In genomic region chr4:2484993-2485392, GRCh38 we compare ENCODE assay signal across 8 cellular contexts. TPM values are rescaled to one million over a fixed set of nuclear protein-coding genes. Genes with fewer than 3 reads are reported as not detected.
DNase-seq lines count a peak whose midpoint lies in the region; ATAC-seq and TF ChIP-seq lines count a peak whose summit lies in the region.

No MANE protein-coding gene starts in this region.

- peaks cover 73% of the 10 kb centered on the region for H4K20me1 ChIP-seq in PC-3 (ENCODE audit: low read length)

- no peaks in the 10 kb centered on the region for H3F3A ChIP-seq in PC-3 (ENCODE audit: low read length, unreplicated experiment)

- peak overlapping the region; percentile 72 for H3K4me3 Mint-ChIP-seq in activated CD4-positive, alpha-beta T cell treated with anti-CD3 and anti-CD28 coated beads, Interleukin-2, amount 10 ng/mL, durations not matched to agents 24 days and 14 days
- peak overlapping the region; percentile 74 to 78 for H3K4me3 Mint-ChIP-seq in effector memory CD8-positive, alpha-beta T cell

- BruUV-seq in PC-3 (replicated peaks; lab: Mats Ljungman, UMichigan): no TSS peak

- H3K27ac ChIP-seq in neutrophil (peak overlapping the region; percentile 86), temporal lobe (ENCODE audit: low read depth, low read length) (peak overlapping the region; percentile 27), PC-3 (ENCODE audit: low read length) (no peak overlapping the region)

- H3K4me3 ChIP-seq in neutrophil (ENCODE audit: low read depth in 1 of 2, low read length in 1 of 2): peak overlapping the region; percentile 41 to 48
- H3K4me3 ChIP-seq in PC-3 (ENCODE audit: low read length): no peak overlapping the region

- POLR2A ChIA-PET in PC-3 (lab: Charles Lee; ENCODE audit: unreplicated experiment): no interaction called here

- H3K79me2 ChIP-seq in PC-3 (ENCODE audit: low read length): peaks cover 96% of the 10 kb centered on the region

- no peak overlapping the region for H3K4me2 ChIP-seq in PC-3 (ENCODE audit: low read length)

- H3K4me1 Mint-ChIP-seq in activated CD4-positive, alpha-beta T cell treated with anti-CD3 and anti-CD28 coated beads, Interleukin-2, amount 10 ng/mL, durations not matched to agents 24 days and 14 days: peaks cover 75% of the 10 kb centered on the region
- peaks cover 68 to 86% of the 10 kb centered on the region in 2 donors for H3K4me1 Mint-ChIP-seq in effector memory CD8-positive, alpha-beta T cell (ENCODE audit: low read depth in 2 of 2)

- H3K9me3 ChIP-seq in neutrophil: no peaks in the 10 kb centered on the region
- H3K9me3 ChIP-seq in PC-3 (ENCODE audit: low read length): no peaks in the 10 kb centered on the region

- H3K36me3 ChIP-seq in neutrophil (peaks cover 9% of the 10 kb centered on the region), PC-3 (ENCODE audit: low read depth, low read length) (0 out of 2 replicates have a peak, but pooled peaks cover 2% of the 10 kb centered on the region)

- H3K9me3 Mint-ChIP-seq in activated CD4-positive, alpha-beta T cell treated with anti-CD3 and anti-CD28 coated beads, Interleukin-2, amount 10 ng/mL, durations not matched to agents 24 days and 14 days: no peaks in the 10 kb centered on the region
- H3K9me3 Mint-ChIP-seq in effector memory CD8-positive, alpha-beta T cell: no peaks in the 10 kb centered on the region

- CTCF ChIA-PET in PC-3 (lab: Charles Lee): no interaction called here

- H3K36me3 Mint-ChIP-seq in activated CD4-positive, alpha-beta T cell treated with anti-CD3 and anti-CD28 coated beads, Interleukin-2, amount 10 ng/mL, durations not matched to agents 24 days and 14 days (ENCODE audit: low read depth): peaks cover 12% of the 10 kb centered on the region
- peaks cover 36% of the 10 kb centered on the region for H3K36me3 Mint-ChIP-seq in effector memory CD8-positive, alpha-beta T cell (ENCODE audit: insufficient read depth)

- H3K4me1 ChIP-seq in neutrophil (ENCODE audit: control insufficient read depth in 1 of 2, insufficient read depth in 1 of 2, low read depth in 1 of 2, low read length in 1 of 2): peaks cover 45 to 50% of the 10 kb centered on the region in 2 experiments
- H3K4me1 ChIP-seq in PC-3 (ENCODE audit: insufficient read depth, low read length): no peaks in the 10 kb centered on the region

- H3K9me2 ChIP-seq in PC-3 (replicated peaks; ENCODE audit: low read length): no peaks in the 10 kb centered on the region

- H2AFZ ChIP-seq in PC-3 (ENCODE audit: low read length): no peak overlapping the region

- H3K27me3 Mint-ChIP-seq in activated CD4-positive, alpha-beta T cell treated with anti-CD3 and anti-CD28 coated beads, Interleukin-2, amount 10 ng/mL, durations not matched to agents 24 days and 14 days: no peaks in the 10 kb centered on the region
- no peaks in the 10 kb centered on the region for H3K27me3 Mint-ChIP-seq in effector memory CD8-positive, alpha-beta T cell

- H3K27ac Mint-ChIP-seq in activated CD4-positive, alpha-beta T cell treated with anti-CD3 and anti-CD28 coated beads, Interleukin-2, amount 10 ng/mL, durations not matched to agents 24 days and 14 days: peak overlapping the region; percentile 85
- H3K27ac Mint-ChIP-seq in effector memory CD8-positive, alpha-beta T cell: peak overlapping the region; percentile 77 to 92

- TF ChIP-seq CTCF in neutrophil (IDR thresholded peaks at IDR 0.05) (no peak), PC-3 (conservative IDR thresholded peaks at IDR 0.05; ENCODE audit: low read depth, low read length) (no peak)

- intact Hi-C loops in activated CD4-positive, alpha-beta T cell treated with anti-CD3 and anti-CD28 coated beads, Interleukin-2, amount 10 ng/mL, durations not matched to agents 24 days and 14 days (cut with micrococcal nuclease): loop anchor here (1.0 kb wide), 1 partner anchor 16 kb away; the partner anchor contains the start of gene RNF4
- intact Hi-C loops in PC-3 (cut with micrococcal nuclease): no loop called here

- peak; percentile 91 for DNase-seq in activated CD4-positive, alpha-beta T cell treated with anti-CD3 and anti-CD28 coated beads, Interleukin-2, amount 10 ng/mL, durations not matched to agents 24 days and 14 days
- DNase-seq in effector memory CD8-positive, alpha-beta T cell: peak; percentile 51 to 57 (median 55)
- DNase-seq in PC-3 (no peak), NCI-H774 (lab: John Stamatoyannopoulos, UW) (no peak)

- ATAC-seq in GM19324 (IDR thresholded peaks at IDR 0.05; ENCODE audit: low FRiP score, unreplicated experiment) (peak; percentile 77), HG03432 (IDR thresholded peaks at IDR 0.05; ENCODE audit: unreplicated experiment) (peak; percentile 75), PC-3 (no peak)
- ATAC-seq in effector memory CD8-positive, alpha-beta T cell (replicated peaks): peak; percentile 83

- H3K27me3 ChIP-seq in neutrophil (no peaks in the 10 kb centered on the region), PC-3 (ENCODE audit: low read length) (no peaks in the 10 kb centered on the region)

- H3K9ac ChIP-seq in PC-3 (ENCODE audit: low read length): no peak overlapping the region

RNA-seq across cellular contexts. Expression of gene RNF4, which starts 16.1 kb away (rescaled TPM):
- 94.8 and 95.4 TPM in 2 replicates for total RNA-seq in activated CD4-positive, alpha-beta T cell treated with anti-CD3 and anti-CD28 coated beads, Interleukin-2, amount 10 ng/mL, durations not matched to agents 24 days and 14 days
- total RNA-seq in temporal lobe (33.9 TPM), PC-3 (2014; rRNA removed) (27.4 and 30.4 TPM in 2 replicates)

RNA-seq across cellular contexts. Expression of gene FAM193A, which starts 51.5 kb away (rescaled TPM):
- total RNA-seq in activated CD4-positive, alpha-beta T cell treated with anti-CD3 and anti-CD28 coated beads, Interleukin-2, amount 10 ng/mL, durations not matched to agents 24 days and 14 days: 29.5 and 30.1 TPM in 2 replicates
- total RNA-seq in temporal lobe (22.4 TPM), PC-3 (2014; rRNA removed) (13.6 and 21.5 TPM in 2 replicates)

Comparison
In these comparisons a context has a peak if more than half of its experiments do, and no peak if none do; other contexts are left out.
1. DNase-seq: peak in activated CD4-positive, alpha-beta T cell treated with anti-CD3 and anti-CD28 coated beads, Interleukin-2, amount 10 ng/mL, durations not matched to agents 24 days and 14 days (single experiment) and effector memory CD8-positive, alpha-beta T cell (3 of 3); none in PC-3 (single experiment) and NCI-H774 (single experiment).